In the genomic region with DNA sequence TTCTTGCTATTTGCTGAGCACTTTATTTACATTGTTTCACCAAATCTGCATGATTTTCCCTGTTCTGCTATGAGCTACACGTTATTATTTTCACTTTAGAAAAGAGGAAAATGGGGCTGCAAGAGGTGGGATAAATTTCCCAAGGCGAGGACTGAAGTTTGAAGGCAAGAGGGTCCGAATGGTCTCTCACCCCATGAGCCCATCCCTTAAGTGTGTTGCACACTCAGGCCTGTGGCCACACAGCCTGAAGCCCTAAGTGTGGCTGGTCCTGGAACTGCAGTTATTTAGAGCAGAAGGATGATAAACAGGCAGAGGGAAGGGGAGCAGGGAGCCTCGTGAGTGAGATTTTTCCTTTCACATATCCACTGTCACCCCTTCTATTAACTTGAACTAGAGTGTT, we compare ENCODE assay signal across 1 cellular context.
TF ChIP-seq lines count a peak whose summit lies in the region.

No MANE protein-coding gene starts in this region.

TF ChIP-seq in K562, 482 proteins besides CTCF, POLR2A, EP300 and RAD21 (continued from another document):
- TF ChIP-seq, protein P1, sequence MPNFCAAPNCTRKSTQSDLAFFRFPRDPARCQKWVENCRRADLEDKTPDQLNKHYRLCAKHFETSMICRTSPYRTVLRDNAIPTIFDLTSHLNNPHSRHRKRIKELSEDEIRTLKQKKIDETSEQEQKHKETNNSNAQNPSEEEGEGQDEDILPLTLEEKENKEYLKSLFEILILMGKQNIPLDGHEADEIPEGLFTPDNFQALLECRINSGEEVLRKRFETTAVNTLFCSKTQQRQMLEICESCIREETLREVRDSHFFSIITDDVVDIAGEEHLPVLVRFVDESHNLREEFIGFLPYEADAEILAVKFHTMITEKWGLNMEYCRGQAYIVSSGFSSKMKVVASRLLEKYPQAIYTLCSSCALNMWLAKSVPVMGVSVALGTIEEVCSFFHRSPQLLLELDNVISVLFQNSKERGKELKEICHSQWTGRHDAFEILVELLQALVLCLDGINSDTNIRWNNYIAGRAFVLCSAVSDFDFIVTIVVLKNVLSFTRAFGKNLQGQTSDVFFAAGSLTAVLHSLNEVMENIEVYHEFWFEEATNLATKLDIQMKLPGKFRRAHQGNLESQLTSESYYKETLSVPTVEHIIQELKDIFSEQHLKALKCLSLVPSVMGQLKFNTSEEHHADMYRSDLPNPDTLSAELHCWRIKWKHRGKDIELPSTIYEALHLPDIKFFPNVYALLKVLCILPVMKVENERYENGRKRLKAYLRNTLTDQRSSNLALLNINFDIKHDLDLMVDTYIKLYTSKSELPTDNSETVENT (CRISPR knock-in tag; IDR thresholded peaks at IDR 0.05), result no peak
- no peak for TF ChIP-seq KHSRP (IDR thresholded peaks at IDR 0.05)
- TF ChIP-seq FOXM1 (IDR thresholded peaks at IDR 0.05; ENCODE audit: low read depth), result no peak
- TF ChIP-seq FOXM1 (CRISPR knock-in tag; IDR thresholded peaks at IDR 0.05; ENCODE audit: low read depth), result no peak
- TF ChIP-seq ZBTB8A (IDR thresholded peaks at IDR 0.05; ENCODE audit: partially characterized antibody), result no peak
- TF ChIP-seq KAT8 (IDR thresholded peaks at IDR 0.05; ENCODE audit: low read depth), result no peak
- TF ChIP-seq JUND (IDR thresholded peaks at IDR 0.05; ENCODE audit: borderline replicate concordance, low read depth, low read length), result no peak
- TF ChIP-seq JUND (tag; IDR thresholded peaks at IDR 0.05; ENCODE audit: borderline replicate concordance, low read depth, low read length), result no peak
- TF ChIP-seq ZFX (CRISPR knock-in tag; IDR thresholded peaks at IDR 0.05), result no peak
- TF ChIP-seq SIN3B (IDR thresholded peaks at IDR 0.05; ENCODE audit: low read depth), result no peak
- TF ChIP-seq JUNB (CRISPR knock-in tag; conservative IDR thresholded peaks at IDR 0.05), result no peak
- TF ChIP-seq FOXK2 (conservative IDR thresholded peaks at IDR 0.05 in 1 of 2, IDR thresholded peaks at IDR 0.05 in 1 of 2; ENCODE audit: low read depth in 2 of 2), result no peak
- no peak for TF ChIP-seq TSC22D4 (tag; IDR thresholded peaks at IDR 0.05)
- TF ChIP-seq, protein P2, sequence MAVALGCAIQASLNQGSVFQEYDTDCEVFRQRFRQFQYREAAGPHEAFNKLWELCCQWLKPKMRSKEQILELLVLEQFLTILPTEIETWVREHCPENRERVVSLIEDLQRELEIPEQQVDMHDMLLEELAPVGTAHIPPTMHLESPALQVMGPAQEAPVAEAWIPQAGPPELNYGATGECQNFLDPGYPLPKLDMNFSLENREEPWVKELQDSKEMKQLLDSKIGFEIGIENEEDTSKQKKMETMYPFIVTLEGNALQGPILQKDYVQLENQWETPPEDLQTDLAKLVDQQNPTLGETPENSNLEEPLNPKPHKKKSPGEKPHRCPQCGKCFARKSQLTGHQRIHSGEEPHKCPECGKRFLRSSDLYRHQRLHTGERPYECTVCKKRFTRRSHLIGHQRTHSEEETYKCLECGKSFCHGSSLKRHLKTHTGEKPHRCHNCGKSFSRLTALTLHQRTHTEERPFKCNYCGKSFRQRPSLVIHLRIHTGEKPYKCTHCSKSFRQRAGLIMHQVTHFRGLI (CRISPR knock-in tag; IDR thresholded peaks at IDR 0.05), result no peak
